ENCODE assay signal across 1 cellular context in the genomic region with DNA sequence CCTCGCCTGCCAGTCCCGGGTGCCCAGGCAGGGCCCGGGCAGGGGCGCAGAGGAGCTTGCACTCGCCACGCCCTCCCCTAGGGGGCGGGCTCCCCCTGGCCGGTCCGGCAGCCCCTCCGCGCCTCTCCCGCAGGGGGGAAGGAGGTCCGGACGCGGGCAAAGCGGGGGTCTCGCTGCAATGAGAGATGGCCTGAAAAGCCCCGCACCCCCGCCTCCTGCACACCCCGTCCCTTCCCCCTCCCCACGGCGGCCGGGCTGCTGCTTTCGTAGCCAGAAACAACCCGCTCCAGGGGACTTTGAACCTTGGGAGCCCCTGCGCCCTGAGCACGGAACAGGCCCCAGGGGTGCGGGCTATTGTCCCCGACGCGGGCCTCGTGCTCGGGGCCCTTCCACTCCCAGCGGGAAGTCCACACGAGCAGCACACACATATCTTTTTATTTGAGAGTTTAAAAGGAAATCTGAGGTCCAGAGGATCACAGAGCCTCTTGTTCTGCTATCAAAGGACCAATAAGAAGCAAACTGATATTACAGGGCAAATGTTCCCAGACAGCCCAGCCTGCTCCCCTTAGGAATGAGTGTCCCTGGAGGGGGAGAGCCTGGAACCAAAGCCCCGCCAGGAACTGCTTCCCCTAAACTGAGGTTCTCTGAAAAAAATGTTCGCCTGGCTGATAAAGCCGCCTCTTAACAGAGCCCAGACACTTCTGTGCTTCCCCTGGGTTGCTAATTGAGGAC.
TF ChIP-seq lines count a peak whose summit lies in the region.

No MANE protein-coding gene starts in this region.

TF ChIP-seq in HepG2, 621 proteins besides CTCF, POLR2A, EP300 and RAD21 (continued from another document and continues in another):
- TF ChIP-seq, protein P1, sequence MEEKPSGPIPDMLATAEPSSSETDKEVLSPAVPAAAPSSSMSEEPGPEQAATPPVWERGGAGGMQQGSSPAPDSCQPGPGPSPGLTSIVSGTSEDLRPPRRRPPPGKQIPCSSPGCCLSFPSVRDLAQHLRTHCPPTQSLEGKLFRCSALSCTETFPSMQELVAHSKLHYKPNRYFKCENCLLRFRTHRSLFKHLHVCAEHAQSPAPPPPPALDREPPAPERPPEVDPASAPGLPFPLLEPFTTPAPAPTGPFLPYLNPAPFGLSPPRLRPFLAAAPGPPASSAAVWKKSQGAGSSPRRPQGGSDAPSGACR (CRISPR knock-in tag; IDR thresholded peaks at IDR 0.05): peak; percentile 17; the same call in 1 of the 2 replicates
- TF ChIP-seq DR1 (CRISPR knock-in tag; IDR thresholded peaks at IDR 0.05) (0 out of 2 replicates have a peak, but pooled peaks have one; percentile 53), ZNF839 (CRISPR knock-in tag; IDR thresholded peaks at IDR 0.05; ENCODE audit: borderline replicate concordance) (no peak), ZFYVE20 (CRISPR knock-in tag; IDR thresholded peaks at IDR 0.05; ENCODE audit: borderline replicate concordance, low read depth) (no peak), NR2C2 (CRISPR knock-in tag; IDR thresholded peaks at IDR 0.05; ENCODE audit: borderline replicate concordance) (peak; percentile 29; the same call in 1 of the 2 replicates), ZNF232 (CRISPR knock-in tag; IDR thresholded peaks at IDR 0.05; ENCODE audit: borderline replicate concordance) (peak; percentile 77; the same call in 1 of the 2 replicates), ZNF30 (CRISPR knock-in tag; IDR thresholded peaks at IDR 0.05) (peak; percentile 47; the same call in 1 of the 2 replicates), FOXA3 (CRISPR knock-in tag; IDR thresholded peaks at IDR 0.05) (peak; percentile 62; the same call in 1 of the 2 replicates), HOXA3 (CRISPR knock-in tag; IDR thresholded peaks at IDR 0.05) (peak; percentile 83; the same call in 1 of the 2 replicates), KLF15 (CRISPR knock-in tag; IDR thresholded peaks at IDR 0.05; ENCODE audit: borderline replicate concordance) (peak; percentile 86; the same call in 1 of the 2 replicates), ELF1 (CRISPR knock-in tag; IDR thresholded peaks at IDR 0.05) (peak; percentile 64), EZH2 (conservative IDR thresholded peaks at IDR 0.05; ENCODE audit: low read depth, low read length) (no peak), SOX5 (CRISPR knock-in tag; IDR thresholded peaks at IDR 0.05; ENCODE audit: borderline replicate concordance) (peak; percentile 90), ZNF12 (CRISPR knock-in tag; IDR thresholded peaks at IDR 0.05) (no peak), ZNF768 (CRISPR knock-in tag; IDR thresholded peaks at IDR 0.05) (peak; percentile 56; the same call in 1 of the 2 replicates), MTA1 (CRISPR knock-in tag; IDR thresholded peaks at IDR 0.05; ENCODE audit: borderline replicate concordance) (peak; percentile 95; the same call in 1 of the 2 replicates), SKI (IDR thresholded peaks at IDR 0.05; ENCODE audit: partially characterized antibody) (peak; percentile 8), CHD4 (IDR thresholded peaks at IDR 0.05; ENCODE audit: borderline replicate concordance, low read length) (no peak), U2AF1 (optimal IDR thresholded peaks at IDR 0.05; ENCODE audit: low read depth, low read length) (peak; percentile 44), KMT2A (CRISPR knock-in tag; IDR thresholded peaks at IDR 0.05) (no peak), ZNF747 (CRISPR knock-in tag; IDR thresholded peaks at IDR 0.05; ENCODE audit: borderline replicate concordance) (no peak), YEATS2 (CRISPR knock-in tag; IDR thresholded peaks at IDR 0.05; ENCODE audit: borderline replicate concordance) (peak; percentile 59), ZNF230 (CRISPR knock-in tag; IDR thresholded peaks at IDR 0.05) (no peak), AGO1 (IDR thresholded peaks at IDR 0.05; ENCODE audit: low read depth, low read length, poor library complexity, severe bottlenecking) (peak; percentile 28), ZNF567 (CRISPR knock-in tag; IDR thresholded peaks at IDR 0.05; ENCODE audit: borderline replicate concordance) (no peak), JUND (CRISPR knock-in tag; IDR thresholded peaks at IDR 0.05) (no peak), NFE2 (CRISPR knock-in tag; IDR thresholded peaks at IDR 0.05) (no peak), ZNF510 (CRISPR knock-in tag; IDR thresholded peaks at IDR 0.05; ENCODE audit: low read depth) (0 out of 2 replicates have a peak, but pooled peaks have one; percentile 22), ZNF10 (CRISPR knock-in tag; IDR thresholded peaks at IDR 0.05; ENCODE audit: borderline replicate concordance, low read depth) (no peak), SATB2 (CRISPR knock-in tag; IDR thresholded peaks at IDR 0.05) (peak; percentile 49; the same call in 1 of the 2 replicates), ZNF207 (IDR thresholded peaks at IDR 0.05; ENCODE audit: borderline replicate concordance) (no peak), JDP2 (CRISPR knock-in tag; IDR thresholded peaks at IDR 0.05; ENCODE audit: borderline replicate concordance) (no peak)
- TF ChIP-seq, protein P2, sequence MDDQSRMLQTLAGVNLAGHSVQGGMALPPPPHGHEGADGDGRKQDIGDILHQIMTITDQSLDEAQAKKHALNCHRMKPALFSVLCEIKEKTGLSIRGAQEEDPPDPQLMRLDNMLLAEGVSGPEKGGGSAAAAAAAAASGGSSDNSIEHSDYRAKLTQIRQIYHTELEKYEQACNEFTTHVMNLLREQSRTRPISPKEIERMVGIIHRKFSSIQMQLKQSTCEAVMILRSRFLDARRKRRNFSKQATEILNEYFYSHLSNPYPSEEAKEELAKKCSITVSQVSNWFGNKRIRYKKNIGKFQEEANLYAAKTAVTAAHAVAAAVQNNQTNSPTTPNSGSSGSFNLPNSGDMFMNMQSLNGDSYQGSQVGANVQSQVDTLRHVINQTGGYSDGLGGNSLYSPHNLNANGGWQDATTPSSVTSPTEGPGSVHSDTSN (CRISPR knock-in tag; IDR thresholded peaks at IDR 0.05; ENCODE audit: borderline replicate concordance): no peak
- TF ChIP-seq, protein P3, sequence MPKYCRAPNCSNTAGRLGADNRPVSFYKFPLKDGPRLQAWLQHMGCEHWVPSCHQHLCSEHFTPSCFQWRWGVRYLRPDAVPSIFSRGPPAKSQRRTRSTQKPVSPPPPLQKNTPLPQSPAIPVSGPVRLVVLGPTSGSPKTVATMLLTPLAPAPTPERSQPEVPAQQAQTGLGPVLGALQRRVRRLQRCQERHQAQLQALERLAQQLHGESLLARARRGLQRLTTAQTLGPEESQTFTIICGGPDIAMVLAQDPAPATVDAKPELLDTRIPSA (CRISPR knock-in tag; IDR thresholded peaks at IDR 0.05; ENCODE audit: borderline replicate concordance): no peak
- TF ChIP-seq, protein P4, sequence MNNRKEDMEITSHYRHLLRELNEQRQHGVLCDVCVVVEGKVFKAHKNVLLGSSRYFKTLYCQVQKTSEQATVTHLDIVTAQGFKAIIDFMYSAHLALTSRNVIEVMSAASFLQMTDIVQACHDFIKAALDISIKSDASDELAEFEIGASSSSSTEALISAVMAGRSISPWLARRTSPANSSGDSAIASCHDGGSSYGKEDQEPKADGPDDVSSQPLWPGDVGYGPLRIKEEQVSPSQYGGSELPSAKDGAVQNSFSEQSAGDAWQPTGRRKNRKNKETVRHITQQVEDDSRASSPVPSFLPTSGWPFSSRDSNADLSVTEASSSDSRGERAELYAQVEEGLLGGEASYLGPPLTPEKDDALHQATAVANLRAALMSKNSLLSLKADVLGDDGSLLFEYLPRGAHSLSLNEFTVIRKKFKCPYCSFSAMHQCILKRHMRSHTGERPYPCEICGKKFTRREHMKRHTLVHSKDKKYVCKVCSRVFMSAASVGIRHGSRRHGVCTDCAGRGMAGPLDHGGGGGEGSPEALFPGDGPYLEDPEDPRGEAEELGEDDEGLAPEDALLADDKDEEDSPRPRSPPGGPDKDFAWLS (CRISPR knock-in tag; IDR thresholded peaks at IDR 0.05; ENCODE audit: borderline replicate concordance): 0 out of 2 replicates have a peak, but pooled peaks have one; percentile 93
- TF ChIP-seq, protein P5, sequence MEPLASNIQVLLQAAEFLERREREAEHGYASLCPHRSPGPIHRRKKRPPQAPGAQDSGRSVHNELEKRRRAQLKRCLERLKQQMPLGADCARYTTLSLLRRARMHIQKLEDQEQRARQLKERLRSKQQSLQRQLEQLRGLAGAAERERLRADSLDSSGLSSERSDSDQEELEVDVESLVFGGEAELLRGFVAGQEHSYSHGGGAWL (CRISPR knock-in tag; IDR thresholded peaks at IDR 0.05): peak; percentile 84
- TF ChIP-seq, protein P6, sequence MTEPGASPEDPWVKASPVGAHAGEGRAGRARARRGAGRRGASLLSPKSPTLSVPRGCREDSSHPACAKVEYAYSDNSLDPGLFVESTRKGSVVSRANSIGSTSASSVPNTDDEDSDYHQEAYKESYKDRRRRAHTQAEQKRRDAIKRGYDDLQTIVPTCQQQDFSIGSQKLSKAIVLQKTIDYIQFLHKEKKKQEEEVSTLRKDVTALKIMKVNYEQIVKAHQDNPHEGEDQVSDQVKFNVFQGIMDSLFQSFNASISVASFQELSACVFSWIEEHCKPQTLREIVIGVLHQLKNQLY (CRISPR knock-in tag; IDR thresholded peaks at IDR 0.05): peak; percentile 53; the same call in 1 of the 2 replicates
- TF ChIP-seq, protein P7, sequence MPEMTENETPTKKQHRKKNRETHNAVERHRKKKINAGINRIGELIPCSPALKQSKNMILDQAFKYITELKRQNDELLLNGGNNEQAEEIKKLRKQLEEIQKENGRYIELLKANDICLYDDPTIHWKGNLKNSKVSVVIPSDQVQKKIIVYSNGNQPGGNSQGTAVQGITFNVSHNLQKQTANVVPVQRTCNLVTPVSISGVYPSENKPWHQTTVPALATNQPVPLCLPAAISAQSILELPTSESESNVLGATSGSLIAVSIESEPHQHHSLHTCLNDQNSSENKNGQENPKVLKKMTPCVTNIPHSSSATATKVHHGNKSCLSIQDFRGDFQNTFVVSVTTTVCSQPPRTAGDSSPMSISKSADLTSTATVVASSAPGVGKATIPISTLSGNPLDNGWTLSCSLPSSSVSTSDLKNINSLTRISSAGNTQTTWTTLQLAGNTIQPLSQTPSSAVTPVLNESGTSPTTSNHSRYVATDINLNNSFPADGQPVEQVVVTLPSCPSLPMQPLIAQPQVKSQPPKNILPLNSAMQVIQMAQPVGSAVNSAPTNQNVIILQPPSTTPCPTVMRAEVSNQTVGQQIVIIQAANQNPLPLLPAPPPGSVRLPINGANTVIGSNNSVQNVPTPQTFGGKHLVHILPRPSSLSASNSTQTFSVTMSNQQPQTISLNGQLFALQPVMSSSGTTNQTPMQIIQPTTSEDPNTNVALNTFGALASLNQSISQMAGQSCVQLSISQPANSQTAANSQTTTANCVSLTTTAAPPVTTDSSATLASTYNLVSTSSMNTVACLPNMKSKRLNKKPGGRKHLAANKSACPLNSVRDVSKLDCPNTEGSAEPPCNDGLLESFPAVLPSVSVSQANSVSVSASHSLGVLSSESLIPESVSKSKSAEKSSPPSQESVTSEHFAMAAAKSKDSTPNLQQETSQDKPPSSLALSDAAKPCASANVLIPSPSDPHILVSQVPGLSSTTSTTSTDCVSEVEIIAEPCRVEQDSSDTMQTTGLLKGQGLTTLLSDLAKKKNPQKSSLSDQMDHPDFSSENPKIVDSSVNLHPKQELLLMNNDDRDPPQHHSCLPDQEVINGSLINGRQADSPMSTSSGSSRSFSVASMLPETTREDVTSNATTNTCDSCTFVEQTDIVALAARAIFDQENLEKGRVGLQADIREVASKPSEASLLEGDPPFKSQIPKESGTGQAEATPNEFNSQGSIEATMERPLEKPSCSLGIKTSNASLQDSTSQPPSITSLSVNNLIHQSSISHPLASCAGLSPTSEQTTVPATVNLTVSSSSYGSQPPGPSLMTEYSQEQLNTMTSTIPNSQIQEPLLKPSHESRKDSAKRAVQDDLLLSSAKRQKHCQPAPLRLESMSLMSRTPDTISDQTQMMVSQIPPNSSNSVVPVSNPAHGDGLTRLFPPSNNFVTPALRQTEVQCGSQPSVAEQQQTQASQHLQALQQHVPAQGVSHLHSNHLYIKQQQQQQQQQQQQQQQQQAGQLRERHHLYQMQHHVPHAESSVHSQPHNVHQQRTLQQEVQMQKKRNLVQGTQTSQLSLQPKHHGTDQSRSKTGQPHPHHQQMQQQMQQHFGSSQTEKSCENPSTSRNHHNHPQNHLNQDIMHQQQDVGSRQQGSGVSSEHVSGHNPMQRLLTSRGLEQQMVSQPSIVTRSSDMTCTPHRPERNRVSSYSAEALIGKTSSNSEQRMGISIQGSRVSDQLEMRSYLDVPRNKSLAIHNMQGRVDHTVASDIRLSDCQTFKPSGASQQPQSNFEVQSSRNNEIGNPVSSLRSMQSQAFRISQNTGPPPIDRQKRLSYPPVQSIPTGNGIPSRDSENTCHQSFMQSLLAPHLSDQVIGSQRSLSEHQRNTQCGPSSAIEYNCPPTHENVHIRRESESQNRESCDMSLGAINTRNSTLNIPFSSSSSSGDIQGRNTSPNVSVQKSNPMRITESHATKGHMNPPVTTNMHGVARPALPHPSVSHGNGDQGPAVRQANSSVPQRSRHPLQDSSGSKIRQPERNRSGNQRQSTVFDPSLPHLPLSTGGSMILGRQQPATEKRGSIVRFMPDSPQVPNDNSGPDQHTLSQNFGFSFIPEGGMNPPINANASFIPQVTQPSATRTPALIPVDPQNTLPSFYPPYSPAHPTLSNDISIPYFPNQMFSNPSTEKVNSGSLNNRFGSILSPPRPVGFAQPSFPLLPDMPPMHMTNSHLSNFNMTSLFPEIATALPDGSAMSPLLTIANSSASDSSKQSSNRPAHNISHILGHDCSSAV (CRISPR knock-in tag; IDR thresholded peaks at IDR 0.05; ENCODE audit: borderline replicate concordance): no peak
- TF ChIP-seq, protein P8, sequence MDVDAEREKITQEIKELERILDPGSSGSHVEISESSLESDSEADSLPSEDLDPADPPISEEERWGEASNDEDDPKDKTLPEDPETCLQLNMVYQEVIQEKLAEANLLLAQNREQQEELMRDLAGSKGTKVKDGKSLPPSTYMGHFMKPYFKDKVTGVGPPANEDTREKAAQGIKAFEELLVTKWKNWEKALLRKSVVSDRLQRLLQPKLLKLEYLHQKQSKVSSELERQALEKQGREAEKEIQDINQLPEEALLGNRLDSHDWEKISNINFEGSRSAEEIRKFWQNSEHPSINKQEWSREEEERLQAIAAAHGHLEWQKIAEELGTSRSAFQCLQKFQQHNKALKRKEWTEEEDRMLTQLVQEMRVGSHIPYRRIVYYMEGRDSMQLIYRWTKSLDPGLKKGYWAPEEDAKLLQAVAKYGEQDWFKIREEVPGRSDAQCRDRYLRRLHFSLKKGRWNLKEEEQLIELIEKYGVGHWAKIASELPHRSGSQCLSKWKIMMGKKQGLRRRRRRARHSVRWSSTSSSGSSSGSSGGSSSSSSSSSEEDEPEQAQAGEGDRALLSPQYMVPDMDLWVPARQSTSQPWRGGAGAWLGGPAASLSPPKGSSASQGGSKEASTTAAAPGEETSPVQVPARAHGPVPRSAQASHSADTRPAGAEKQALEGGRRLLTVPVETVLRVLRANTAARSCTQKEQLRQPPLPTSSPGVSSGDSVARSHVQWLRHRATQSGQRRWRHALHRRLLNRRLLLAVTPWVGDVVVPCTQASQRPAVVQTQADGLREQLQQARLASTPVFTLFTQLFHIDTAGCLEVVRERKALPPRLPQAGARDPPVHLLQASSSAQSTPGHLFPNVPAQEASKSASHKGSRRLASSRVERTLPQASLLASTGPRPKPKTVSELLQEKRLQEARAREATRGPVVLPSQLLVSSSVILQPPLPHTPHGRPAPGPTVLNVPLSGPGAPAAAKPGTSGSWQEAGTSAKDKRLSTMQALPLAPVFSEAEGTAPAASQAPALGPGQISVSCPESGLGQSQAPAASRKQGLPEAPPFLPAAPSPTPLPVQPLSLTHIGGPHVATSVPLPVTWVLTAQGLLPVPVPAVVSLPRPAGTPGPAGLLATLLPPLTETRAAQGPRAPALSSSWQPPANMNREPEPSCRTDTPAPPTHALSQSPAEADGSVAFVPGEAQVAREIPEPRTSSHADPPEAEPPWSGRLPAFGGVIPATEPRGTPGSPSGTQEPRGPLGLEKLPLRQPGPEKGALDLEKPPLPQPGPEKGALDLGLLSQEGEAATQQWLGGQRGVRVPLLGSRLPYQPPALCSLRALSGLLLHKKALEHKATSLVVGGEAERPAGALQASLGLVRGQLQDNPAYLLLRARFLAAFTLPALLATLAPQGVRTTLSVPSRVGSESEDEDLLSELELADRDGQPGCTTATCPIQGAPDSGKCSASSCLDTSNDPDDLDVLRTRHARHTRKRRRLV (CRISPR knock-in tag; IDR thresholded peaks at IDR 0.05): peak; percentile 86
